Comparison of ENCODE assay signal across 16 cellular contexts in the genomic region with DNA sequence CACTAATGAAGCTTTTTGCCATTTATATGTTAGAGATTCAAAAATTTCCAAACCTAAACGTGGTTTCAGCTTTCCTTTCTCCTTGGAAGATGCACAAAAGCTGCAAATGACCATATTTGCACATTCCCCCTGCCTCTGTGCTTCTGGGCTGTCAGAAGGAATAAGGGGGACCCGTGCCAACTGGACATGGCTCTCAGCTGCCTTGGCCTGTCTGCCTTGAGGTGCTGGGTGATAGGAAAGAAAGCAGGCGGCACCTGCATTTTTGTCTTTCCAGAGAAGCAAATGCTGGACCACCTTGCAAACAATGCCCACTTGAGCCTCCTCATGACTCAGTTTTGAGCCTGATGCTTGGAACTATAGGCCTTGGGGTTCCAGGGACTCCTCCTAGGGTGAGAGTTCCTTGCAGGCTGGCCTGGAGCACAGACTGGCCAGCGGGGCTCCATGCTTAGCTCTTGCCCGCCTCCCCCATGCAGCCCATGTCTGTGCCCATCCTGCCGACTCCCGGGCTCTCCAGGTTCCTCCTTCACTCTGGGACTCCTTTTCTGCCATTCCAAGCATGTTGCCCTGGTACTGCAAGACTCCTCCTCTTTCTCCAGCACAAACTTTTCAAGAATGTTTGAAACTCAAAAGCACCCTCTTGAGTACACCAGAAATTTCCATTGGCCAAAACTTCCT.
DNase-seq lines count a peak whose midpoint lies in the region; ATAC-seq and TF ChIP-seq lines count a peak whose summit lies in the region.
"Had no signal": no experiment of that assay in that cellular context is flagged by ENCODE, and none has a peak within 500 bp of the region (broad histone marks: within the 10 kb centered on the region; RNA-seq: fewer than 3 reads in every experiment).

No MANE protein-coding gene starts in this region.

- H3K4me3 Mint-ChIP-seq in endodermal cell = no peak overlapping the region
- H3K4me3 Mint-ChIP-seq: mesothelial cell of epicardium had no signal

- DNase-seq in CD1c-positive myeloid dendritic cell (ENCODE audit: extremely low spot score) (peak; percentile 3), endodermal cell (peak; percentile 26), omental fat pad (ENCODE audit: low spot score) (no peak), KG1 (lab: John Stamatoyannopoulos, UW) (no peak), NCI-H187 (lab: John Stamatoyannopoulos, UW) (no peak)
- no peak for DNase-seq in stimulated activated CD4-positive, alpha-beta T cell treated with anti-CD3 and anti-CD28 coated beads, Interleukin-12 subunit alpha, Interleukin-12 subunit beta, amount 100 ng/mL, for 4 hours
- DNase-seq: activated T-cell treated with anti-CD3 and anti-CD28 coated beads for 4 hours, NCI-H1092 treated with DMSO at 0.1 percent for 48 hours, NCI-H510A, testis had no signal

- H3K27ac ChIP-seq in KOPT-K1 (ENCODE audit: low read depth, low read length, poor library complexity, severe bottlenecking) = peak overlapping the region; percentile 81
- no peak overlapping the region for H3K27ac ChIP-seq in endodermal cell (ENCODE audit: low read depth, low read length)
- H3K27ac ChIP-seq: parathyroid adenoma had no signal

- 90 to 91% methylated on average over 5 to 7 of the region's 7 CpGs for WGBS in endodermal cell (ENCODE audit: insufficient coverage in 1 of 2, insufficient read length in 1 of 2), 2 experiments

- H3K9me3 ChIP-seq in KOPT-K1 (ENCODE audit: insufficient read depth, low read length, poor library complexity, severe bottlenecking) = no peaks in the 10 kb centered on the region
- H3K9me3 ChIP-seq in endodermal cell (ENCODE audit: control insufficient read depth, low read length) = no peaks in the 10 kb centered on the region
- H3K9me3 ChIP-seq: adrenal gland, testis had no signal

- no peaks in the 10 kb centered on the region for H3K4me1 ChIP-seq in endodermal cell (ENCODE audit: control insufficient read depth, insufficient read depth, low read length)

- H3K27me3 ChIP-seq in endodermal cell (ENCODE audit: control insufficient read depth, insufficient read depth, low read length, poor library complexity, severe bottlenecking) = no peaks in the 10 kb centered on the region
- H3K27me3 ChIP-seq: adrenal gland, testis had no signal

- H3K27me3 Mint-ChIP-seq in endodermal cell (ENCODE audit: insufficient read depth) = no peaks in the 10 kb centered on the region

- peak; percentile 29 for ATAC-seq in omental fat pad (ENCODE audit: low FRiP score)
- no peak for ATAC-seq in GM18858 (IDR thresholded peaks at IDR 0.05; ENCODE audit: unreplicated experiment)
- ATAC-seq: SK-N-SH treated with all-trans-retinoic acid at 6 μM for 48 hours had no signal

- no peak overlapping the region for H3K27ac Mint-ChIP-seq in endodermal cell
- H3K27ac Mint-ChIP-seq: mesothelial cell of epicardium had no signal

- H3K9ac ChIP-seq in endodermal cell (ENCODE audit: extremely low read depth, low read length, poor library complexity, severe bottlenecking) = no peak overlapping the region
- H3K9ac ChIP-seq: parathyroid adenoma had no signal

- H3K9me3 Mint-ChIP-seq in endodermal cell = no peaks in the 10 kb centered on the region
- H3K9me3 Mint-ChIP-seq: mesothelial cell of epicardium had no signal

- H3K4me1 Mint-ChIP-seq in endodermal cell = no peaks in the 10 kb centered on the region
- H3K4me1 Mint-ChIP-seq: mesothelial cell of epicardium had no signal

- no peak overlapping the region for H3K4me3 ChIP-seq in endodermal cell (ENCODE audit: low read length)
- H3K4me3 ChIP-seq: adrenal gland, testis had no signal

- TF ChIP-seq CTCF in endodermal cell (conservative IDR thresholded peaks at IDR 0.05) = no peak
- no peak for TF ChIP-seq CTCF in omental fat pad (IDR thresholded peaks at IDR 0.05)

- no peaks in the 10 kb centered on the region for H3K36me3 Mint-ChIP-seq in endodermal cell (ENCODE audit: low read depth)
- H3K36me3 Mint-ChIP-seq: mesothelial cell of epicardium had no signal

- H3K36me3 ChIP-seq in KOPT-K1 (ENCODE audit: insufficient read depth, low read length) (peaks cover 31% of the 10 kb centered on the region), endodermal cell (ENCODE audit: control insufficient read depth, insufficient read depth, low read length) (no peaks in the 10 kb centered on the region)
- H3K36me3 ChIP-seq: adrenal gland had no signal

Comparison
In these comparisons a context has a peak if more than half of its experiments do, and no peak if none do; other contexts are left out.
1. DNase-seq: peak in CD1c-positive myeloid dendritic cell (single experiment) and endodermal cell (single experiment); none in omental fat pad (single experiment), stimulated activated CD4-positive, alpha-beta T cell treated with anti-CD3 and anti-CD28 coated beads, Interleukin-12 subunit alpha, Interleukin-12 subunit beta, amount 100 ng/mL, for 4 hours (single experiment), KG1 (single experiment) and NCI-H187 (0 of 2).